In the genomic region with DNA sequence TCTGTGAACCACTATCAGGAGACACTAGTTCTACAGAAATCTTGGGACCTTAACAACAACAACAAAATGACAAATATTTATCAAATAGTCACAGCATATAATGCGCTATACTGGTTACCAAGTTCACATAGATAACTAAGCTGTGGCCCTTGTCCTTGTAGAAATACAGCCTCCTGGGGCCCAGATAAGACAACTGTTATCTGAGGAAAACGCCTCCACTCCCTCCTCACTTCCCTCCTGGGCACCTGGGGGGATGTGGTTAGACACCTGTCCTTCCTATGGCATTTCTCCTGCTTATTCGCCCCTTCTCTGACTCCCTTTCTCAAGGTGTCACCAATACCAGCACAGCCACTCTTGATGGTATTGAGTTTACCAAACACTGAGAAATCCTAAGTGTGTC, we compare ENCODE assay signal across 1 cellular context.
TF ChIP-seq lines count a peak whose summit lies in the region.

No MANE protein-coding gene starts in this region.

TF ChIP-seq in IMR-90, 13 proteins besides CTCF, POLR2A, EP300 and RAD21:
- TF ChIP-seq SMC3 (IDR thresholded peaks at IDR 0.05; ENCODE audit: low read depth, low read length) (no peak), CHD1 (IDR thresholded peaks at IDR 0.05; ENCODE audit: low read depth, low read length) (no peak), NFE2L2 (IDR thresholded peaks at IDR 0.05; ENCODE audit: low read depth, low read length) (no peak), RFX5 (IDR thresholded peaks at IDR 0.05; ENCODE audit: low read depth, low read length) (no peak), MXI1 (IDR thresholded peaks at IDR 0.05; ENCODE audit: borderline replicate concordance, low read depth, low read length) (no peak), FOS (IDR thresholded peaks at IDR 0.05; ENCODE audit: low read depth, low read length) (no peak), MAFK (IDR thresholded peaks at IDR 0.05; ENCODE audit: low read depth, low read length) (no peak), USF2 (IDR thresholded peaks at IDR 0.05; ENCODE audit: low read depth, low read length) (no peak), CEBPB (IDR thresholded peaks at IDR 0.05; ENCODE audit: low read depth, low read length) (no peak), BHLHE40 (IDR thresholded peaks at IDR 0.05; ENCODE audit: low read depth, low read length) (no peak), MAZ (IDR thresholded peaks at IDR 0.05; ENCODE audit: borderline replicate concordance, low read depth, low read length) (no peak), RCOR1 (IDR thresholded peaks at IDR 0.05; ENCODE audit: insufficient replicate concordance, low read length) (no peak)
- TF ChIP-seq, protein P1, sequence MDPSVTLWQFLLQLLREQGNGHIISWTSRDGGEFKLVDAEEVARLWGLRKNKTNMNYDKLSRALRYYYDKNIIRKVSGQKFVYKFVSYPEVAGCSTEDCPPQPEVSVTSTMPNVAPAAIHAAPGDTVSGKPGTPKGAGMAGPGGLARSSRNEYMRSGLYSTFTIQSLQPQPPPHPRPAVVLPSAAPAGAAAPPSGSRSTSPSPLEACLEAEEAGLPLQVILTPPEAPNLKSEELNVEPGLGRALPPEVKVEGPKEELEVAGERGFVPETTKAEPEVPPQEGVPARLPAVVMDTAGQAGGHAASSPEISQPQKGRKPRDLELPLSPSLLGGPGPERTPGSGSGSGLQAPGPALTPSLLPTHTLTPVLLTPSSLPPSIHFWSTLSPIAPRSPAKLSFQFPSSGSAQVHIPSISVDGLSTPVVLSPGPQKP (IDR thresholded peaks at IDR 0.05; ENCODE audit: borderline replicate concordance, low read depth, low read length): no peak
